ENCODE assay signal across 25 cellular contexts in genomic region chr4:105976913-105977312, GRCh38.
"Had no signal": no experiment of that assay in that cellular context is flagged by ENCODE, and none has a peak within 500 bp of the region (broad histone marks: within the 10 kb centered on the region; RNA-seq: fewer than 3 reads in every experiment).

No MANE protein-coding gene starts in this region.

- ATAC-seq: mucosa of descending colon; naive thymus-derived CD4-positive, alpha-beta T cell; natural killer cell treated with Interleukin-12 subunit alpha and Interleukin-12 subunit beta and Interleukin-15 and Interleukin-18, amount 100 ng/mL, for 72 hours; right cardiac atrium; stimulated activated naive B cell treated with anti-CD40 and anti-IgM and Interleukin-4, amounts not matched to agents 10 μg/mL and 1 μg/mL and 100 μg/mL, for 72 hours; stimulated activated naive CD8-positive, alpha-beta T cell treated with anti-CD3 and anti-CD28 coated beads, Interleukin-15, Interleukin-2, amounts not matched to agents 100 U/mL and 50 U/mL, for 24 hours had no signal

- H3K27me3 Mint-ChIP-seq: natural killer cell treated with Interleukin-12 subunit alpha and Interleukin-12 subunit beta and Interleukin-15 and Interleukin-18, amount 100 ng/mL, for 72 hours; stimulated activated naive B cell treated with anti-CD40 and anti-IgM and Interleukin-4, amounts not matched to agents 10 μg/mL and 1 μg/mL and 100 μg/mL, for 72 hours had no signal

- H3K4me3 ChIP-seq: left ventricle myocardium inferior, lung, mucosa of descending colon, ovary, prostate gland, skin epidermis, stomach, testis, thyroid gland, transverse colon, upper lobe of left lung, vagina had no signal

- H3K4me1 Mint-ChIP-seq: naive thymus-derived CD4-positive, alpha-beta T cell; stimulated activated naive B cell treated with anti-CD40 and anti-IgM and Interleukin-4, amounts not matched to agents 10 μg/mL and 1 μg/mL and 100 μg/mL, for 72 hours had no signal

- H3K36me3 ChIP-seq: left ventricle myocardium inferior, ovary, prostate gland, stomach, thyroid gland, transverse colon, upper lobe of left lung, vagina had no signal

- H3K4me1 ChIP-seq: left ventricle myocardium inferior, prostate gland, stomach, testis, upper lobe of left lung, vagina had no signal

- H3K9me3 ChIP-seq: left ventricle myocardium inferior, mucosa of descending colon, ovary, prostate gland, stomach, testis, thyroid gland, transverse colon, upper lobe of left lung, vagina had no signal

- DNase-seq: islet precursor cell; left ventricle myocardium inferior; mesendoderm; midbrain; mucosa of descending colon; naive thymus-derived CD4-positive, alpha-beta T cell; ovary; retina; right cardiac atrium; stimulated activated CD4-positive, alpha-beta T cell treated with anti-CD3 and anti-CD28 coated beads, Interleukin-12 subunit alpha, Interleukin-12 subunit beta, amount 100 ng/mL, for 4 hours; stimulated activated CD4-positive, alpha-beta T cell treated with anti-CD3 and anti-CD28 coated beads, Interleukin-15, amount 100 ng/mL, for 24 hours; stimulated activated CD4-positive, alpha-beta T cell treated with anti-CD3 and anti-CD28 coated beads, Interleukin-2, amount 100 ng/mL, for 24 hours; stimulated activated CD4-positive, alpha-beta T cell treated with anti-CD3 and anti-CD28 coated beads, Interleukin-4, amount 100 ng/mL, for 1 hour; stimulated activated naive B cell treated with anti-CD40 and anti-IgM and Interleukin-4, amounts not matched to agents 10 μg/mL and 1 μg/mL and 100 μg/mL, for 72 hours; stimulated activated naive CD8-positive, alpha-beta T cell treated with anti-CD3 and anti-CD28 coated beads, Interleukin-15, Interleukin-2, amounts not matched to agents 100 U/mL and 50 U/mL, for 24 hours; stomach; testis; thyroid gland; transverse colon; upper lobe of left lung had no signal

- H3K4me3 Mint-ChIP-seq: naive thymus-derived CD4-positive, alpha-beta T cell; natural killer cell treated with Interleukin-12 subunit alpha and Interleukin-12 subunit beta and Interleukin-15 and Interleukin-18, amount 100 ng/mL, for 72 hours; stimulated activated naive B cell treated with anti-CD40 and anti-IgM and Interleukin-4, amounts not matched to agents 10 μg/mL and 1 μg/mL and 100 μg/mL, for 72 hours had no signal

- H3K27me3 ChIP-seq: ovary, stomach, testis, thyroid gland, transverse colon, upper lobe of left lung, vagina had no signal

- H3K27ac Mint-ChIP-seq: naive thymus-derived CD4-positive, alpha-beta T cell; natural killer cell treated with Interleukin-12 subunit alpha and Interleukin-12 subunit beta and Interleukin-15 and Interleukin-18, amount 100 ng/mL, for 72 hours; stimulated activated naive B cell treated with anti-CD40 and anti-IgM and Interleukin-4, amounts not matched to agents 10 μg/mL and 1 μg/mL and 100 μg/mL, for 72 hours had no signal

- H3K27ac ChIP-seq: left ventricle myocardium inferior, ovary, prostate gland, skin epidermis, stomach, testis, thyroid gland, transverse colon, upper lobe of left lung, vagina had no signal

- H3K36me3 Mint-ChIP-seq: natural killer cell treated with Interleukin-12 subunit alpha and Interleukin-12 subunit beta and Interleukin-15 and Interleukin-18, amount 100 ng/mL, for 72 hours; stimulated activated naive B cell treated with anti-CD40 and anti-IgM and Interleukin-4, amounts not matched to agents 10 μg/mL and 1 μg/mL and 100 μg/mL, for 72 hours had no signal
